In the genomic region with DNA sequence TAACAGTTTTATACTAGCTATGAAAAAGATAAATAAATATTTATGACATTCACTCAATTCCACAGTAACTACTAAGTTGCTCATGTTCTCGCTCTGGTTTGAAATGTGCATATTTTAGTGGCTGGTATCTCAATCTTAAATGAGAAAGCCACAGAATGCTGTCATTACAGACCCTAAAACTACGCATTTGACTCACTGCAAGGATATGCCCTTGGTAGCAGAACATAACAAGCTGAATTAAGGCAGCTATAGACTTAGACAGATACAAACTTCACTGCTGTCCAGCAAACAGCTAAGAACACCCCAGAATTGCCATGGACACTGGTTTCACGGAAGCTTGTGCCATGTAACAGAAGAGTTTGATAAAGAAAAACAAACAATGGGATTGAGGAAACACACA, we compare ENCODE assay signal across 19 cellular contexts. TPM values are rescaled to one million over a fixed set of nuclear protein-coding genes. Genes with fewer than 3 reads are reported as not detected.
"Had no signal": no experiment of that assay in that cellular context is flagged by ENCODE, and none has a peak within 500 bp of the region (broad histone marks: within the 10 kb centered on the region; RNA-seq: fewer than 3 reads in every experiment).

No MANE protein-coding gene starts in this region.

- H3K9me3 ChIP-seq: stomach, thoracic aorta, transverse colon had no signal

- DNase-seq: cerebellar nuclear complex; dermis blood vessel endothelial cell; erythroblast; foreskin melanocyte; head of caudate nucleus; mammary epithelial cell; stimulated activated CD4-positive, alpha-beta T cell treated with anti-CD3 and anti-CD28 coated beads, Interleukin-12 subunit alpha, Interleukin-12 subunit beta, amount 100 ng/mL, for 4 hours; stimulated activated naive CD4-positive, alpha-beta T cell; stomach; substantia nigra; transverse colon had no signal

- H3K36me3 ChIP-seq: stomach, thoracic aorta, transverse colon had no signal

- H2AFZ ChIP-seq: hepatocyte had no signal

- H3K27me3 ChIP-seq: hepatocyte, transverse colon had no signal

- ATAC-seq: natural killer cell treated with Interleukin-12 subunit alpha and Interleukin-12 subunit beta and Interleukin-15 and Interleukin-18, amount 100 ng/mL, for 72 hours; sciatic nerve had no signal

- H3K4me1 ChIP-seq: transverse colon had no signal

- H3K4me3 ChIP-seq: hepatocyte, skin epidermis, stomach, thoracic aorta, transverse colon had no signal

- H3K27ac ChIP-seq: hepatocyte, skin epidermis, stomach, thoracic aorta, transverse colon had no signal

- H3K4me2 ChIP-seq: hepatocyte had no signal

RNA-seq across cellular contexts. Expression of a gene that starts 18.9 kb away (rescaled TPM):
- total RNA-seq: dermis blood vessel endothelial cell; endothelial cell of umbilical vein; mammary epithelial cell; myocyte; natural killer cell treated with Interleukin-12 subunit alpha and Interleukin-12 subunit beta and Interleukin-15 and Interleukin-18, amount 100 ng/mL, for 72 hours; pulmonary artery endothelial cell; thoracic aorta had no signal
- polyA plus RNA-seq: endothelial cell of umbilical vein, mammary epithelial cell had no signal
